Comparison of ENCODE assay signal across 8 cellular contexts in the genomic region with DNA sequence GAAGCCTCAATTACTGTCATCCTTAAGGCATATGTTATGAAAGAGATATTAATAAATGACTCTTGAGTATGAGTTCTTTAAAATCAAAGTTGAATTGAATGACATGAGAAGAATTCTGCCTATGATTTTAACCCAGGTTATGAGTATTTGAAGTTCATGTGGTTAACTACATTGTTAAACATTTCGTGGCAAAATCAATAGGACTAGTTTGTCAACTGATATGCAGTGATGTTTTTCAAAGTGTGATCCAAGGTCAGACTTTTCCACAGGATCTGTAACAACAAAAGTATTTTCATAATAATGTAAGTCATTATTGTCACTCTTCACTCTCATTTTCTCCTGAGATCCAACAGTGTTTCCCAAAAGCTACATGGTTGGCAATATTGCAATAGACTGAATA.
"Had no signal": no experiment of that assay in that cellular context is flagged by ENCODE, and none has a peak within 500 bp of the region (broad histone marks: within the 10 kb centered on the region; RNA-seq: fewer than 3 reads in every experiment).

No MANE protein-coding gene starts in this region.

- ATAC-seq: GM12878 had no signal

- H3K4me3 ChIP-seq: GM12878 had no signal

- DNase-seq: GDM1, GF-D8 had no signal

- FAIRE-seq: G401.6, GM12878, GM12891, GM12892, GM18507, GM19239 had no signal
